Comparison of ENCODE assay signal across 8 cellular contexts in genomic region chr3:51670711-51671089, GRCh38. TPM values are rescaled to one million over a fixed set of nuclear protein-coding genes. Genes with fewer than 3 reads are reported as not detected.
A peak's percentile ranks its signal among the peaks of the same experiment; 100 is the strongest.
DNase-seq lines count a peak whose midpoint lies in the region; ATAC-seq, FAIRE-seq and TF ChIP-seq lines count a peak whose summit lies in the region.

No MANE protein-coding gene starts in this region.

- H3K27me3 ChIP-seq in HepG2 (ENCODE audit: control insufficient read depth in 1 of 2, insufficient read depth in 2 of 2, low read length in 2 of 2): no peaks in the 10 kb centered on the region

- TF ChIP-seq RAD21 in HepG2 (CRISPR knock-in tag; IDR thresholded peaks at IDR 0.05): no peak

- no peak for TF ChIP-seq POLR2A in HepG2 (IDR thresholded peaks at IDR 0.05; ENCODE audit: insufficient read depth in 1 of 2, low read depth in 2 of 2, low read length in 2 of 2)

- BruUV-seq in HepG2 (replicated peaks; lab: Mats Ljungman, UMichigan): no TSS peak

- no peak for TF ChIP-seq EP300 in HepG2 (IDR thresholded peaks at IDR 0.05; ENCODE audit: low read depth in 2 of 2, low read length in 2 of 2)
- no peak for TF ChIP-seq EP300 in HepG2 (CRISPR knock-in tag; IDR thresholded peaks at IDR 0.05; ENCODE audit: borderline replicate concordance)

- no peaks in the 10 kb centered on the region for H4K20me1 ChIP-seq in HepG2 (ENCODE audit: insufficient read depth, low read length)

- TF ChIP-seq CTCF in HepG2 (CRISPR knock-in tag; IDR thresholded peaks at IDR 0.05): no peak

- H3K4me1 Mint-ChIP-seq in activated T-helper 1 cell treated with anti-CD3 and anti-CD28 coated beads, Interleukin-12 subunit alpha, Interleukin-12 subunit beta, Interleukin-2, Interleukin-4 antibody, amounts not matched to agents 30 ng/mL and 10 ng/mL and 1 ng/mL, durations not matched to agents 14 hours and 24 hours and 36 hours (ENCODE audit: low read depth): peaks cover 61% of the 10 kb centered on the region

- H3K79me2 ChIP-seq in HepG2 (ENCODE audit: insufficient read depth, low read length): peaks cover 4% of the 10 kb centered on the region

- H3K27me3 Mint-ChIP-seq in activated T-helper 1 cell treated with anti-CD3 and anti-CD28 coated beads, Interleukin-12 subunit alpha, Interleukin-12 subunit beta, Interleukin-2, Interleukin-4 antibody, amounts not matched to agents 30 ng/mL and 10 ng/mL and 1 ng/mL, durations not matched to agents 14 hours and 24 hours and 36 hours (ENCODE audit: insufficient read depth): no peaks in the 10 kb centered on the region

- in situ Hi-C loops in HepG2 (cut with HindIII; ENCODE audit: extremely low pct_ligation_motif_present, low pct_unique_long_range_greater_than_20kb): no loop called here

- H3K36me3 Mint-ChIP-seq in activated T-helper 1 cell treated with anti-CD3 and anti-CD28 coated beads, Interleukin-12 subunit alpha, Interleukin-12 subunit beta, Interleukin-2, Interleukin-4 antibody, amounts not matched to agents 30 ng/mL and 10 ng/mL and 1 ng/mL, durations not matched to agents 14 hours and 24 hours and 36 hours (ENCODE audit: low read depth): peaks cover 8% of the 10 kb centered on the region

- ATAC-seq in GM18498 (IDR thresholded peaks at IDR 0.05; ENCODE audit: unreplicated experiment) (peak; percentile 24), HG02840 (IDR thresholded peaks at IDR 0.05; ENCODE audit: low FRiP score, unreplicated experiment) (peak; percentile 18), HepG2 (no peak), HG03469 (IDR thresholded peaks at IDR 0.05; ENCODE audit: unreplicated experiment) (no peak)

- peak overlapping the region; percentile 96 for H3K4me2 ChIP-seq in HepG2 (ENCODE audit: low read depth, low read length)

- no peak for DNase-seq in activated T-helper 1 cell treated with anti-CD3 and anti-CD28 coated beads, Interleukin-12 subunit alpha, Interleukin-12 subunit beta, Interleukin-2, Interleukin-4 antibody, amounts not matched to agents 30 ng/mL and 10 ng/mL and 1 ng/mL, durations not matched to agents 14 hours and 24 hours and 36 hours (ENCODE audit: low spot score)
- no peak for DNase-seq in HepG2 (ENCODE audit: low spot score)
- DNase-seq in SW480 (ENCODE audit: low spot score): no peak
- no peak for DNase-seq in LoVo (ENCODE audit: low spot score)

- peak overlapping the region; percentile 84 for H3K9ac ChIP-seq in HepG2 (ENCODE audit: insufficient read depth, low read depth, low read length)

- POLR2A ChIA-PET in HepG2 (lab: Yijun Ruan, JAX): interaction anchor here (1.6 to 4.2 kb wide), 3 partner anchors 171 to 312 kb away, joined by 3 to 44 read pairs (median 5); partner anchors contain the start of gene DCAF1

- H3K4me3 Mint-ChIP-seq in activated T-helper 1 cell treated with anti-CD3 and anti-CD28 coated beads, Interleukin-12 subunit alpha, Interleukin-12 subunit beta, Interleukin-2, Interleukin-4 antibody, amounts not matched to agents 30 ng/mL and 10 ng/mL and 1 ng/mL, durations not matched to agents 14 hours and 24 hours and 36 hours: peak overlapping the region; percentile 76

- FAIRE-seq in HepG2 (lab: Jason Lieb, UNC): no peak

- H3K9me3 Mint-ChIP-seq in activated T-helper 1 cell treated with anti-CD3 and anti-CD28 coated beads, Interleukin-12 subunit alpha, Interleukin-12 subunit beta, Interleukin-2, Interleukin-4 antibody, amounts not matched to agents 30 ng/mL and 10 ng/mL and 1 ng/mL, durations not matched to agents 14 hours and 24 hours and 36 hours: no peaks in the 10 kb centered on the region

- H3K27ac ChIP-seq in HepG2 (ENCODE audit: extremely low read length, insufficient read depth, low read length) (no peak overlapping the region), urinary bladder (ENCODE audit: low read depth) (peak overlapping the region; percentile 93)

- peak overlapping the region; percentile 80 for H3K27ac Mint-ChIP-seq in activated T-helper 1 cell treated with anti-CD3 and anti-CD28 coated beads, Interleukin-12 subunit alpha, Interleukin-12 subunit beta, Interleukin-2, Interleukin-4 antibody, amounts not matched to agents 30 ng/mL and 10 ng/mL and 1 ng/mL, durations not matched to agents 14 hours and 24 hours and 36 hours

- intact Hi-C loops in activated T-helper 1 cell treated with anti-CD3 and anti-CD28 coated beads, Interleukin-12 subunit alpha, Interleukin-12 subunit beta, Interleukin-2, Interleukin-4 antibody, amounts not matched to agents 30 ng/mL and 10 ng/mL and 1 ng/mL, durations not matched to agents 14 hours and 24 hours and 36 hours (cut with micrococcal nuclease): loop anchor here (1.0 to 5.0 kb wide), 8 partner anchors 12 to 1054 kb away; partner anchors contain the start of genes DUSP7, MANF, MAPKAPK3 and PARP3
- intact Hi-C loops in HepG2 (cut with micrococcal nuclease; ENCODE audit: unreplicated experiment): loop anchor here (10.0 kb wide), 1 partner anchor 286 kb away; the partner anchor contains the start of gene MANF

- CTCF ChIA-PET in HepG2 (lab: Yijun Ruan, JAX; ENCODE audit: low intra/inter-chr PET ratio, low total read pairs): no interaction called here

- H3K4me3 ChIP-seq in HepG2 (replicated peaks in 1 of 3; ENCODE audit: insufficient read depth in 1 of 3, low read depth in 2 of 3, low read length in 3 of 3): peak overlapping the region; percentile 79 to 99 (median 80)
- H3K4me3 ChIP-seq in urinary bladder (ENCODE audit: low read depth, low read length): peak overlapping the region; percentile 80

- H3K36me3 ChIP-seq in HepG2 (replicated peaks in 1 of 2; ENCODE audit: control insufficient read depth in 1 of 2, insufficient read depth in 2 of 2, low read length in 2 of 2): peaks cover 0 to 2% of the 10 kb centered on the region in 2 experiments; a peak in 2 of 5 replicates
- no peaks in the 10 kb centered on the region for H3K36me3 ChIP-seq in urinary bladder (ENCODE audit: insufficient read depth)

- no peaks in the 10 kb centered on the region for H3K9me3 ChIP-seq in HepG2 (ENCODE audit: low read length)

- H2AFZ ChIP-seq in HepG2 (ENCODE audit: low read length): no peak overlapping the region

- peaks cover 44% of the 10 kb centered on the region for H3K4me1 ChIP-seq in HepG2 (ENCODE audit: insufficient read depth, low read length)
- no peaks in the 10 kb centered on the region for H3K4me1 ChIP-seq in urinary bladder (ENCODE audit: insufficient read depth)

- WGBS in HepG2 (ENCODE audit: low lambda C conversion rate): 53% methylated on average over 6 of the region's 14 CpGs
- 13% methylated on average over 14 of the region's 14 CpGs for WGBS in urinary bladder

RNA-seq across cellular contexts. Expression of gene TEX264, which starts 0.4 kb away (rescaled TPM):
- 50.3 and 52.0 TPM in 2 replicates for total RNA-seq in activated T-helper 1 cell treated with anti-CD3 and anti-CD28 coated beads, Interleukin-12 subunit alpha, Interleukin-12 subunit beta, Interleukin-2, Interleukin-4 antibody, amounts not matched to agents 30 ng/mL and 10 ng/mL and 1 ng/mL, durations not matched to agents 14 hours and 24 hours and 36 hours
- total RNA-seq in HepG2 (2016; rRNA removed; fragmentation: Illumina TruSeq; extraction: Trizol): 18.8 and 35.2 TPM in 2 replicates
- 17.1 and 21.8 TPM in 2 replicates for total RNA-seq in HepG2 (2016; cell fraction: cytosol; rRNA removed; fragmentation: Illumina TruSeq; extraction: Trizol; ENCODE audit: low read depth)
- total RNA-seq in HepG2 (2016; cell fraction: insoluble cytoplasmic fraction; rRNA removed; fragmentation: Illumina TruSeq; extraction: Trizol): 21.1 and 37.8 TPM in 2 replicates
- total RNA-seq in HepG2 (2016; cell fraction: membrane; rRNA removed; fragmentation: Illumina TruSeq; extraction: Trizol): 21.4 and 24.5 TPM in 2 replicates
- total RNA-seq in HepG2 (2016; cell fraction: nucleus; rRNA removed; fragmentation: Illumina TruSeq; extraction: Trizol): 32.3 and 33.9 TPM in 2 replicates
- polyA plus RNA-seq in HepG2 (2011; rRNA removed): 52.1 and 59.2 TPM in 2 replicates
- polyA plus RNA-seq in HepG2 (2011; cell fraction: cytosol; rRNA removed): 63.4 and 75.9 TPM in 2 replicates
- polyA plus RNA-seq in HepG2 (2011; cell fraction: nucleus; rRNA removed): 42.5 and 44.4 TPM in 2 replicates
- 22.0 and 25.2 TPM in 2 replicates for polyA plus RNA-seq in HepG2 (2012)
- polyA plus RNA-seq in HepG2 (2016; cell fraction: cytosol; fragmentation: Illumina TruSeq; extraction: Trizol; ENCODE audit: low read depth): 20.4 and 25.7 TPM in 2 replicates
- polyA plus RNA-seq in HepG2 (2016; cell fraction: insoluble cytoplasmic fraction; fragmentation: Illumina TruSeq; extraction: Trizol; ENCODE audit: low read depth): 23.5 and 26.8 TPM in 2 replicates
- polyA plus RNA-seq in HepG2 (2016; cell fraction: membrane; fragmentation: Illumina TruSeq; extraction: Trizol; ENCODE audit: low read depth): 21.8 and 22.3 TPM in 2 replicates
- 54.4 and 73.2 TPM in 2 replicates for polyA plus RNA-seq in HepG2 (2016; cell fraction: nucleus; fragmentation: Illumina TruSeq; extraction: Trizol; ENCODE audit: insufficient read depth, low read depth)
- polyA minus RNA-seq in HepG2 (2011; rRNA and poly(A)+ RNA removed; ENCODE audit: low replicate concordance): 115 and 158 TPM in 2 replicates
- 28.8 and 28.9 TPM in 2 replicates for polyA minus RNA-seq in HepG2 (2011; cell fraction: cytosol; rRNA and poly(A)+ RNA removed)
- polyA minus RNA-seq in HepG2 (2011; cell fraction: nucleus; rRNA and poly(A)+ RNA removed): 9.1 and 11.6 TPM in 2 replicates
- total RNA-seq in urinary bladder: 23.8 TPM
- polyA plus RNA-seq in urinary bladder: 64.2 TPM

RNA-seq across cellular contexts. Expression of gene GRM2, which starts 36.2 kb away (rescaled TPM):
- 0.96 and 1.0 TPM in 2 replicates for total RNA-seq in activated T-helper 1 cell treated with anti-CD3 and anti-CD28 coated beads, Interleukin-12 subunit alpha, Interleukin-12 subunit beta, Interleukin-2, Interleukin-4 antibody, amounts not matched to agents 30 ng/mL and 10 ng/mL and 1 ng/mL, durations not matched to agents 14 hours and 24 hours and 36 hours
- 0.07 TPM in 1 of 2 replicates, not detected in the other for total RNA-seq in HepG2 (2016; rRNA removed; fragmentation: Illumina TruSeq; extraction: Trizol)
- not detected in 2 replicates for total RNA-seq in HepG2 (2016; cell fraction: cytosol; rRNA removed; fragmentation: Illumina TruSeq; extraction: Trizol; ENCODE audit: low read depth)
- total RNA-seq in HepG2 (2016; cell fraction: insoluble cytoplasmic fraction; rRNA removed; fragmentation: Illumina TruSeq; extraction: Trizol): 0.06 TPM in 1 of 2 replicates, not detected in the other
- total RNA-seq in HepG2 (2016; cell fraction: membrane; rRNA removed; fragmentation: Illumina TruSeq; extraction: Trizol): 0.03 TPM in 1 of 2 replicates, not detected in the other
- 0.06 TPM in 1 of 2 replicates, not detected in the other for total RNA-seq in HepG2 (2016; cell fraction: nucleus; rRNA removed; fragmentation: Illumina TruSeq; extraction: Trizol)
- polyA plus RNA-seq in HepG2 (2011; rRNA removed): 0.04 and 0.05 TPM in 2 replicates
- polyA plus RNA-seq in HepG2 (2011; cell fraction: cytosol; rRNA removed): 0.04 TPM in 1 of 2 replicates, not detected in the other
- 0.14 and 0.24 TPM in 2 replicates for polyA plus RNA-seq in HepG2 (2011; cell fraction: nucleus; rRNA removed)
- 0.09 and 0.16 TPM in 2 replicates for polyA plus RNA-seq in HepG2 (2012)
- polyA plus RNA-seq in HepG2 (2016; cell fraction: cytosol; fragmentation: Illumina TruSeq; extraction: Trizol; ENCODE audit: low read depth): not detected in 2 replicates
- polyA plus RNA-seq in HepG2 (2016; cell fraction: insoluble cytoplasmic fraction; fragmentation: Illumina TruSeq; extraction: Trizol; ENCODE audit: low read depth): not detected in 2 replicates
- polyA plus RNA-seq in HepG2 (2016; cell fraction: membrane; fragmentation: Illumina TruSeq; extraction: Trizol; ENCODE audit: low read depth): not detected in 2 replicates
- 0.12 TPM in 1 of 2 replicates, not detected in the other for polyA plus RNA-seq in HepG2 (2016; cell fraction: nucleus; fragmentation: Illumina TruSeq; extraction: Trizol; ENCODE audit: insufficient read depth, low read depth)
- 0.19 and 0.22 TPM in 2 replicates for polyA minus RNA-seq in HepG2 (2011; rRNA and poly(A)+ RNA removed; ENCODE audit: low replicate concordance)
- not detected in 2 replicates for polyA minus RNA-seq in HepG2 (2011; cell fraction: cytosol; rRNA and poly(A)+ RNA removed)
- 0.50 and 0.52 TPM in 2 replicates for polyA minus RNA-seq in HepG2 (2011; cell fraction: nucleus; rRNA and poly(A)+ RNA removed)
- 0.32 TPM for total RNA-seq in urinary bladder
- 0.19 TPM for polyA plus RNA-seq in urinary bladder

Comparison
In these comparisons a context has a peak if more than half of its experiments do, and no peak if none do; other contexts are left out.
1. ATAC-seq: peak in GM18498 (single experiment) and HG02840 (single experiment); none in HepG2 (single experiment) and HG03469 (single experiment).